In genomic region chr20:34058831-34059230, GRCh38 we compare ENCODE assay signal across 13 cellular contexts. TPM values are rescaled to one million over a fixed set of nuclear protein-coding genes. Genes with fewer than 3 reads are reported as not detected.
DNase-seq lines count a peak whose midpoint lies in the region; ATAC-seq and TF ChIP-seq lines count a peak whose summit lies in the region.
"Had no signal": no experiment of that assay in that cellular context is flagged by ENCODE, and none has a peak within 500 bp of the region (broad histone marks: within the 10 kb centered on the region; RNA-seq: fewer than 3 reads in every experiment).

No MANE protein-coding gene starts in this region.

- no peak for TF ChIP-seq POLR2A in breast epithelium (IDR thresholded peaks at IDR 0.05)

- no peak overlapping the region for H3K4me3 Mint-ChIP-seq in activated CD8-positive, alpha-beta T cell treated with anti-CD3 and anti-CD28 coated beads, Interleukin-2, amount 10 ng/mL, durations not matched to agents 7 days and 5 days
- H3K4me3 Mint-ChIP-seq in naive thymus-derived CD4-positive, alpha-beta T cell = peak overlapping the region in 4 of 10 donors; percentile 6 to 62 (median 26)
- H3K4me3 Mint-ChIP-seq: nephron had no signal

- ATAC-seq in activated CD4-positive, CD25-positive, alpha-beta regulatory T cell treated with anti-CD3 and anti-CD28 coated beads, Interleukin-2, amount 50 U/mL, for 24 hours = peak; percentile 45 to 57
- ATAC-seq in activated CD8-positive, alpha-beta T cell treated with anti-CD3 and anti-CD28 coated beads, Interleukin-2, amount 10 ng/mL, durations not matched to agents 7 days and 5 days = peak; percentile 88
- ATAC-seq in naive thymus-derived CD4-positive, alpha-beta T cell = peak; percentile 88
- ATAC-seq in HG03460 (IDR thresholded peaks at IDR 0.05; ENCODE audit: unreplicated experiment) = no peak

- TF ChIP-seq CTCF in breast epithelium (IDR thresholded peaks at IDR 0.05) = no peak

- H3K4me1 Mint-ChIP-seq in activated CD8-positive, alpha-beta T cell treated with anti-CD3 and anti-CD28 coated beads, Interleukin-2, amount 10 ng/mL, durations not matched to agents 7 days and 5 days (ENCODE audit: low read depth) = peaks cover 52% of the 10 kb centered on the region
- H3K4me1 Mint-ChIP-seq in naive thymus-derived CD4-positive, alpha-beta T cell = peaks cover 50 to 97% (median 94%) of the 10 kb centered on the region in 7 donors

- H3K27me3 Mint-ChIP-seq in activated CD8-positive, alpha-beta T cell treated with anti-CD3 and anti-CD28 coated beads, Interleukin-2, amount 10 ng/mL, durations not matched to agents 7 days and 5 days (ENCODE audit: low read depth) = no peaks in the 10 kb centered on the region
- H3K27me3 Mint-ChIP-seq in naive thymus-derived CD4-positive, alpha-beta T cell = no peaks in the 10 kb centered on the region

- no peaks in the 10 kb centered on the region for H3K27me3 ChIP-seq in naive thymus-derived CD4-positive, alpha-beta T cell (ENCODE audit: control insufficient read depth in 2 of 2, insufficient read depth in 2 of 2, low read length in 2 of 2)
- H3K27me3 ChIP-seq in breast epithelium = no peaks in the 10 kb centered on the region

- H3K36me3 Mint-ChIP-seq in activated CD8-positive, alpha-beta T cell treated with anti-CD3 and anti-CD28 coated beads, Interleukin-2, amount 10 ng/mL, durations not matched to agents 7 days and 5 days (ENCODE audit: low read depth) = peaks cover 4% of the 10 kb centered on the region
- peaks cover 0 to 3% (median 0%) of the 10 kb centered on the region in 5 donors for H3K36me3 Mint-ChIP-seq in naive thymus-derived CD4-positive, alpha-beta T cell

- intact Hi-C loops in naive thymus-derived CD4-positive, alpha-beta T cell (cut with micrococcal nuclease) = no loop called here
- intact Hi-C loops in breast epithelium (cut with DNase I; ENCODE audit: low total_unique reads) = no loop called here

- no peak overlapping the region for H3K4me3 ChIP-seq in Jurkat, Clone E6-1 (ENCODE audit: low read length)
- H3K4me3 ChIP-seq in naive thymus-derived CD4-positive, alpha-beta T cell (ENCODE audit: low read length) = no peak overlapping the region
- H3K4me3 ChIP-seq in breast epithelium = no peak overlapping the region
- H3K4me3 ChIP-seq: coronary artery had no signal

- H3K27ac Mint-ChIP-seq in activated CD8-positive, alpha-beta T cell treated with anti-CD3 and anti-CD28 coated beads, Interleukin-2, amount 10 ng/mL, durations not matched to agents 7 days and 5 days = peak overlapping the region; percentile 16
- peak overlapping the region in 7 of 9 donors; percentile 6 to 74 (median 52) for H3K27ac Mint-ChIP-seq in naive thymus-derived CD4-positive, alpha-beta T cell

- peaks cover 33 to 41% of the 10 kb centered on the region in 2 donors for H3K4me1 ChIP-seq in naive thymus-derived CD4-positive, alpha-beta T cell (ENCODE audit: control insufficient read depth in 2 of 2, insufficient read depth in 2 of 2, low read length in 2 of 2)
- no peaks in the 10 kb centered on the region for H3K4me1 ChIP-seq in breast epithelium

- H3K9me3 Mint-ChIP-seq in activated CD8-positive, alpha-beta T cell treated with anti-CD3 and anti-CD28 coated beads, Interleukin-2, amount 10 ng/mL, durations not matched to agents 7 days and 5 days (ENCODE audit: insufficient read depth) = no peaks in the 10 kb centered on the region
- no peaks in the 10 kb centered on the region for H3K9me3 Mint-ChIP-seq in naive thymus-derived CD4-positive, alpha-beta T cell
- H3K9me3 Mint-ChIP-seq: nephron had no signal

- H3K36me3 ChIP-seq in naive thymus-derived CD4-positive, alpha-beta T cell (ENCODE audit: control insufficient read depth in 2 of 3, insufficient read depth in 3 of 3, low read length in 3 of 3) = peaks cover 0 to 6% (median 0%) of the 10 kb centered on the region in 3 experiments
- H3K36me3 ChIP-seq in breast epithelium = no peaks in the 10 kb centered on the region

- no peak for DNase-seq in activated CD4-positive, CD25-positive, alpha-beta regulatory T cell (lab: John Stamatoyannopoulos, UW)
- DNase-seq in Jurkat, Clone E6-1 (ENCODE audit: low read depth, low spot score) = peak; percentile 85
- peak; percentile 41 for DNase-seq in activated CD8-positive, alpha-beta T cell treated with anti-CD3 and anti-CD28 coated beads, Interleukin-2, amount 10 ng/mL, durations not matched to agents 7 days and 5 days
- peak in 7 of 9 donors; percentile 22 to 71 (median 59) for DNase-seq in naive thymus-derived CD4-positive, alpha-beta T cell
- DNase-seq in NK-92 (lab: John Stamatoyannopoulos, UW; ENCODE audit: unreplicated experiment) = no peak
- DNase-seq in breast epithelium (ENCODE audit: low spot score in 2 of 2) = no peak
- DNase-seq: activated CD8-positive, alpha-beta memory T cell treated with anti-CD3 and anti-CD28 coated beads, Interleukin-2, amount 50 U/mL, for 48 hours; hippocampal formation; NCI-H187 had no signal

- CTCF ChIA-PET in activated CD8-positive, alpha-beta T cell treated with anti-CD3 and anti-CD28 coated beads, Interleukin-2, amount 10 ng/mL, durations not matched to agents 7 days and 5 days (lab: Charles Lee) = no interaction called here
- CTCF ChIA-PET in naive thymus-derived CD4-positive, alpha-beta T cell (lab: Charles Lee) = no interaction called here

- H3K27ac ChIP-seq in naive thymus-derived CD4-positive, alpha-beta T cell (ENCODE audit: low read depth, low read length) = no peak overlapping the region
- no peak overlapping the region for H3K27ac ChIP-seq in breast epithelium
- H3K27ac ChIP-seq: coronary artery had no signal

- POLR2A ChIA-PET in activated CD8-positive, alpha-beta T cell treated with anti-CD3 and anti-CD28 coated beads, Interleukin-2, amount 10 ng/mL, durations not matched to agents 7 days and 5 days (lab: Charles Lee) = no interaction called here
- POLR2A ChIA-PET in naive thymus-derived CD4-positive, alpha-beta T cell (lab: Charles Lee) = no interaction called here

- H3K9me3 ChIP-seq in naive thymus-derived CD4-positive, alpha-beta T cell (ENCODE audit: control insufficient read depth in 2 of 3, low read length in 3 of 3) = no peaks in the 10 kb centered on the region
- no peaks in the 10 kb centered on the region for H3K9me3 ChIP-seq in breast epithelium

RNA-seq across cellular contexts. Expression of gene EIF2S2, which starts 53.2 kb away (rescaled TPM):
- polyA plus RNA-seq in Jurkat, Clone E6-1 (2012; ENCODE audit: insufficient read depth, insufficient read length) = 149 TPM
- total RNA-seq in activated CD8-positive, alpha-beta T cell treated with anti-CD3 and anti-CD28 coated beads, Interleukin-2, amount 10 ng/mL, durations not matched to agents 7 days and 5 days = 10 to 100 TPM; 94.4 to 94.7 TPM
- 10 to 100 TPM; 16.8 to 68.4 (median 48.6) TPM for total RNA-seq in naive thymus-derived CD4-positive, alpha-beta T cell
- polyA plus RNA-seq in naive thymus-derived CD4-positive, alpha-beta T cell = 10 to 100 TPM; 20.2 to 21.2 TPM
- total RNA-seq in breast epithelium = 10 to 100 TPM; 45.6 to 55.4 (median 45.8) TPM

Comparison
In these comparisons a context has a peak if more than half of its experiments do, and no peak if none do; other contexts are left out.
1. DNase-seq: peak in Jurkat, Clone E6-1 (single experiment), activated CD8-positive, alpha-beta T cell treated with anti-CD3 and anti-CD28 coated beads, Interleukin-2, amount 10 ng/mL, durations not matched to agents 7 days and 5 days (single experiment) and naive thymus-derived CD4-positive, alpha-beta T cell (7 of 9); none in activated CD4-positive, CD25-positive, alpha-beta regulatory T cell (0 of 4), NK-92 (single experiment) and breast epithelium (0 of 2).